ENCODE assay signal across 8 cellular contexts in genomic region chr2:25822190-25823117, GRCh38. TPM values are rescaled to one million over a fixed set of nuclear protein-coding genes. Genes with fewer than 3 reads are reported as not detected.
A peak's percentile ranks its signal among the peaks of the same experiment; 100 is the strongest.
DNase-seq lines count a peak whose midpoint lies in the region; ATAC-seq, FAIRE-seq and TF ChIP-seq lines count a peak whose summit lies in the region.

No MANE protein-coding gene starts in this region.

- H3K4me1 ChIP-seq in gastroesophageal sphincter = no peaks in the 10 kb centered on the region
- peaks cover 2% of the 10 kb centered on the region for H3K4me1 ChIP-seq in urinary bladder (ENCODE audit: insufficient read depth)

- no peaks in the 10 kb centered on the region for H3K27me3 ChIP-seq in gastroesophageal sphincter

- H3K27ac ChIP-seq in gastroesophageal sphincter (peak overlapping the region in 1 of 4 donors; percentile 16), urinary bladder (ENCODE audit: low read depth) (no peak overlapping the region)

- TF ChIP-seq EP300 in gastroesophageal sphincter (IDR thresholded peaks at IDR 0.05) = no peak

- FAIRE-seq in HTR-8/SVneo (lab: Jason Lieb, UNC) = peak; percentile 64

- H3K9me3 ChIP-seq in gastroesophageal sphincter = no peaks in the 10 kb centered on the region

- ATAC-seq in gastroesophageal sphincter = peak; percentile 62
- no peak for ATAC-seq in GM19455 (IDR thresholded peaks at IDR 0.05; ENCODE audit: unreplicated experiment)

- no peak for TF ChIP-seq POLR2A in gastroesophageal sphincter (IDR thresholded peaks at IDR 0.05)

- TF ChIP-seq CTCF in gastroesophageal sphincter (IDR thresholded peaks at IDR 0.05) = no peak

- peak overlapping the region in 1 of 2 donors; percentile 29 for H3K4me3 ChIP-seq in gastroesophageal sphincter
- H3K4me3 ChIP-seq in urinary bladder (ENCODE audit: low read depth, low read length) = peak overlapping the region; percentile 31

- H3K36me3 ChIP-seq in gastroesophageal sphincter (no peaks in the 10 kb centered on the region), urinary bladder (ENCODE audit: insufficient read depth) (peaks cover 2% of the 10 kb centered on the region)

- WGBS in gastroesophageal sphincter (ENCODE audit: low coverage in 1 of 2), 2 donors = 25 to 29% methylated on average over 10 to 23 of the region's 30 CpGs
- 28% methylated on average over 30 of the region's 30 CpGs for WGBS in urinary bladder

- DNase-seq in HTR-8/SVneo (ENCODE audit: insufficient read length, low spot score) (no peak), retina (peak; percentile 70), DMS79 treated with DMSO at 0.1 percent for 48 hours (lab: John Stamatoyannopoulos, UW) (no peak), NCI-H2107 (lab: John Stamatoyannopoulos, UW) (no peak)
- DNase-seq in activated T-helper 1 cell treated with anti-CD3 and anti-CD28 coated beads, Interleukin-2, amount 50 U/mL, for 16 hours (ENCODE audit: low read depth in 1 of 2, low spot score in 1 of 2) = peak; percentile 34 to 52

RNA-seq across cellular contexts. Expression of gene ASXL2, which starts 55.8 kb away (rescaled TPM):
- 10 to 100 TPM; 13.3 to 26.7 (median 16.8) TPM for total RNA-seq in gastroesophageal sphincter
- total RNA-seq in urinary bladder = 13.2 TPM
- polyA plus RNA-seq in urinary bladder = 8.6 TPM

Comparison
In these comparisons a context has a peak if more than half of its experiments do, and no peak if none do; other contexts are left out.
1. DNase-seq: peak in activated T-helper 1 cell treated with anti-CD3 and anti-CD28 coated beads, Interleukin-2, amount 50 U/mL, for 16 hours (2 of 2) and retina (single experiment); none in HTR-8/SVneo (single experiment), DMS79 treated with DMSO at 0.1 percent for 48 hours (single experiment) and NCI-H2107 (single experiment).